23 cellular contexts compared by ENCODE assay signal in the genomic region with DNA sequence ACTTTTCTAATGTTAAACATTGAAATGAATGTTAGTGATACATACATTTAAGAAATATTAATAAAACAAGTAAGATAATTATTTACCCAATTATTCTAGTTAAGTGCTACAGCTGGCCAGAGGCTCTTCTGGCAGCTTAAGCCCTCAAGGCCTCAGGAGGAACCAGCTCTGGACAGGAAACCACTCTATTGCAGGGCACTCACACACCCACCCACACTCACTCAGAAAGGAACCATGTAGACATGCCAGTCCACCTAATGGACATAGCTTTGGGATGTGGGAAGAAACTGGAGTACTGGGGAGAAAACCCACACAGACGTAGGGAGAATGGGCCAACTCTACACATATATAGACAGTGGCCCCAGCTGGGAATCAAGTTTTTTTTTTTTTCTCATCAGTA.
"Had no signal": no experiment of that assay in that cellular context is flagged by ENCODE, and none has a peak within 500 bp of the region (broad histone marks: within the 10 kb centered on the region; RNA-seq: fewer than 3 reads in every experiment).

No MANE protein-coding gene starts in this region.

- ATAC-seq: activated T-helper 17 cell treated with anti-CD3 and anti-CD28 coated beads, Interleukin-2, amount 50 U/mL, for 72 hours; left ventricle myocardium superior; psoas muscle; stimulated activated naive B cell treated with anti-CD40 and anti-IgM and Interleukin-4, amounts not matched to agents 10 μg/mL and 1 μg/mL and 100 μg/mL, for 72 hours; T-helper 17 cell had no signal

- H3K27ac ChIP-seq: epithelial cell of prostate, esophagus squamous epithelium, pancreas, psoas muscle, stomach, tibial artery, VCaP had no signal

- H3K9me3 ChIP-seq: esophagus squamous epithelium, pancreas, psoas muscle, stomach, tibial artery had no signal

- DNase-seq: activated CD4-positive, alpha-beta memory T cell treated with anti-CD3 and anti-CD28 coated beads for 36 hours; activated CD4-positive, alpha-beta T cell treated with anti-CD3 and anti-CD28 coated beads for 4 hours; activated CD8-positive, alpha-beta memory T cell treated with anti-CD3 and anti-CD28 coated beads, Interleukin-2, amount 50 U/mL, for 48 hours; activated T-cell treated with anti-CD3 and anti-CD28 coated beads, Interleukin-2, amount 50 U/mL, for 24 hours; anterior cingulate cortex; effector CD8-positive, alpha-beta T cell; esophagus squamous epithelium; foreskin melanocyte; left ventricle myocardium superior; mammary epithelial cell; nephron progenitor cell; pancreas; psoas muscle; stimulated activated CD4-positive, alpha-beta T cell treated with anti-CD3 and anti-CD28 coated beads, Interleukin-15, amount 100 ng/mL, for 24 hours; stimulated activated CD4-positive, alpha-beta T cell treated with anti-CD3 and anti-CD28 coated beads, Interleukin-2, amount 100 ng/mL, for 24 hours; stimulated activated naive B cell treated with anti-CD40 and anti-IgM and Interleukin-4, amounts not matched to agents 10 μg/mL and 1 μg/mL and 100 μg/mL, for 72 hours; stomach; T-helper 17 cell; tibial artery had no signal

- H3K27me3 ChIP-seq: esophagus squamous epithelium, pancreas, stomach, tibial artery had no signal

- H3K27me3 Mint-ChIP-seq: activated CD4-positive, alpha-beta memory T cell treated with anti-CD3 and anti-CD28 coated beads for 36 hours; activated naive CD8-positive, alpha-beta T cell; activated T-cell treated with anti-CD3 and anti-CD28 coated beads, Interleukin-2, amount 50 U/mL, for 24 hours; activated T-helper 17 cell treated with anti-CD3 and anti-CD28 coated beads, Interleukin-2, amount 50 U/mL, for 72 hours; stimulated activated naive B cell treated with anti-CD40 and anti-IgM and Interleukin-4, amounts not matched to agents 10 μg/mL and 1 μg/mL and 100 μg/mL, for 72 hours; T-helper 17 cell had no signal

- H3K36me3 ChIP-seq: esophagus squamous epithelium, pancreas, tibial artery had no signal

- H3K4me3 Mint-ChIP-seq: activated CD4-positive, alpha-beta memory T cell treated with anti-CD3 and anti-CD28 coated beads for 36 hours; activated naive CD8-positive, alpha-beta T cell; activated T-cell treated with anti-CD3 and anti-CD28 coated beads, Interleukin-2, amount 50 U/mL, for 24 hours; activated T-helper 17 cell treated with anti-CD3 and anti-CD28 coated beads, Interleukin-2, amount 50 U/mL, for 72 hours; nephron progenitor cell; stimulated activated naive B cell treated with anti-CD40 and anti-IgM and Interleukin-4, amounts not matched to agents 10 μg/mL and 1 μg/mL and 100 μg/mL, for 72 hours; T-helper 17 cell had no signal

- H3K4me3 ChIP-seq: esophagus squamous epithelium, pancreas, psoas muscle, stomach, tibial artery had no signal

- H3K27ac Mint-ChIP-seq: activated CD4-positive, alpha-beta memory T cell treated with anti-CD3 and anti-CD28 coated beads for 36 hours; activated naive CD8-positive, alpha-beta T cell; activated T-cell treated with anti-CD3 and anti-CD28 coated beads, Interleukin-2, amount 50 U/mL, for 24 hours; activated T-helper 17 cell treated with anti-CD3 and anti-CD28 coated beads, Interleukin-2, amount 50 U/mL, for 72 hours; nephron progenitor cell; stimulated activated naive B cell treated with anti-CD40 and anti-IgM and Interleukin-4, amounts not matched to agents 10 μg/mL and 1 μg/mL and 100 μg/mL, for 72 hours; T-helper 17 cell had no signal

- H3K9me3 Mint-ChIP-seq: nephron progenitor cell had no signal
